Comparison of ENCODE assay signal across 2 cellular contexts in genomic region chr16:31397701-31398100, GRCh38.
TF ChIP-seq lines count a peak whose summit lies in the region.

No MANE protein-coding gene starts in this region.

TF ChIP-seq in SK-N-SH treated with all-trans-retinoic acid at 6 μM for 48 hours, 23 proteins besides CTCF, POLR2A, EP300 and RAD21 (continued from another document):
- TF ChIP-seq TSHZ2 (CRISPR knock-in tag; IDR thresholded peaks at IDR 0.05) (no peak), SNAI2 (CRISPR knock-in tag; IDR thresholded peaks at IDR 0.05) (no peak), TCF4 (CRISPR knock-in tag; IDR thresholded peaks at IDR 0.05; ENCODE audit: borderline replicate concordance) (no peak), PPARA (CRISPR knock-in tag; IDR thresholded peaks at IDR 0.05; ENCODE audit: borderline replicate concordance) (no peak)

TF ChIP-seq in SK-N-SH, 30 proteins besides CTCF, POLR2A, EP300 and RAD21 (continued from another document):
- TF ChIP-seq NRF1 (IDR thresholded peaks at IDR 0.05; ENCODE audit: low read depth, low read length), result no peak
- TF ChIP-seq FOXM1 (IDR thresholded peaks at IDR 0.05; ENCODE audit: low read depth), result no peak
- TF ChIP-seq NFIC (IDR thresholded peaks at IDR 0.05; ENCODE audit: borderline replicate concordance), result no peak
- TF ChIP-seq GABPA (IDR thresholded peaks at IDR 0.05; ENCODE audit: low read depth), result no peak
- no peak for TF ChIP-seq TAF1 (IDR thresholded peaks at IDR 0.05; ENCODE audit: borderline replicate concordance, low read depth, low read length)
